ENCODE assay signal across 40 cellular contexts in the genomic region with DNA sequence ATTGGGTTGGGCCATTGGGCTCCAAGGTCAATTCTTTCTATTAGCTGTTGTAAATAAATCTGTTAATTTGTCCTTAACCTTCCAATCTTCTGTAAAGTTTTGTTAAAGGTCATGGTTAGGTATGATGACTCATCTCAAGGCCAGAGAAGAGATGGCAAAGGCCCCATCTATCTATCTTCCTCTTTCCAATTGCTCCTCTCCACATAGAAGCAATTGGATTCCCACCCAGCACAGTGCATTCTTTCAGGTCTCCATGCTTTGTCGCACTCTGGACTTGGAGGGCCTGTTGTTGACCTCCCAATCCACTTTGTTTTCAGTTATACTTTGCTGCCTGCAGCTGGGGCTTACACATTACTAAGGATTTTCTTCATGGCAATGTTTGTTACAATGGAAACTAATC.
"Had no signal": no experiment of that assay in that cellular context is flagged by ENCODE, and none has a peak within 500 bp of the region (broad histone marks: within the 10 kb centered on the region; RNA-seq: fewer than 3 reads in every experiment).

No MANE protein-coding gene starts in this region.

- H3K4me1 ChIP-seq: ascending aorta had no signal

- DNase-seq: activated CD4-positive, alpha-beta memory T cell treated with anti-CD3 and anti-CD28 coated beads, Interleukin-2, amount 10 ng/mL, durations not matched to agents 7 days and 5 days; activated CD4-positive, alpha-beta T cell treated with anti-CD3 and anti-CD28 coated beads for 1 hour; activated CD4-positive, alpha-beta T cell treated with anti-CD3 and anti-CD28 coated beads for 36 hours; activated CD4-positive, alpha-beta T cell treated with anti-CD3 and anti-CD28 coated beads for 48 hours; activated CD4-positive, alpha-beta T cell treated with anti-CD3 and anti-CD28 coated beads, Interleukin-2, amount 10 ng/mL, durations not matched to agents 7 days and 5 days; activated CD4-positive, alpha-beta T cell treated with anti-CD3 and anti-CD28 coated beads, Interleukin-2, amount 50 U/mL, for 48 hours; activated CD4-positive, CD25-positive, alpha-beta regulatory T cell; activated CD8-positive, alpha-beta memory T cell treated with anti-CD3 and anti-CD28 coated beads for 24 hours; activated CD8-positive, alpha-beta memory T cell treated with anti-CD3 and anti-CD28 coated beads, Interleukin-2, amount 10 ng/mL, durations not matched to agents 7 days and 5 days; activated CD8-positive, alpha-beta memory T cell treated with anti-CD3 and anti-CD28 coated beads, Interleukin-2, amount 50 U/mL, for 48 hours; activated CD8-positive, alpha-beta T cell treated with anti-CD3 and anti-CD28 coated beads, Interleukin-2, amount 10 ng/mL, durations not matched to agents 7 days and 5 days; activated effector memory CD4-positive, alpha-beta T cell treated with Interleukin-2 at 50 U/mL for 16 hours; activated gamma-delta T cell; activated naive CD4-positive, alpha-beta T cell treated with anti-CD3 and anti-CD28 coated beads, Interleukin-2, amount 10 ng/mL, durations not matched to agents 7 days and 5 days; activated naive CD4-positive, alpha-beta T cell treated with Interleukin-2 at 50 U/mL for 16 hours; activated naive CD8-positive, alpha-beta T cell treated with anti-CD3 and anti-CD28 coated beads, Interleukin-2, amount 10 ng/mL, durations not matched to agents 7 days and 5 days; activated naive CD8-positive, alpha-beta T cell treated with anti-CD3 and anti-CD28 coated beads, Interleukin-2, amount 50 U/mL, for 24 hours; activated T-cell treated with anti-CD3 and anti-CD28 coated beads, Interleukin-2, amount 50 U/mL, for 24 hours; activated T-cell treated with anti-CD3 and anti-CD28 coated beads, Interleukin-2, amount 50 U/mL, for 48 hours; amygdala; anterior cingulate cortex; caudate nucleus; cerebellar nuclear complex; T-helper 1 cell; T-helper 2 cell; T-helper 9 cell had no signal

- H3K27me3 Mint-ChIP-seq: activated naive CD4-positive, alpha-beta T cell treated with anti-CD3 and anti-CD28 coated beads, Interleukin-2, amount 10 ng/mL, durations not matched to agents 7 days and 5 days; brain had no signal

- H3K9me3 Mint-ChIP-seq: activated CD4-positive, alpha-beta memory T cell treated with anti-CD3 and anti-CD28 coated beads, Interleukin-2, amount 10 ng/mL, durations not matched to agents 7 days and 5 days; activated CD4-positive, alpha-beta T cell treated with anti-CD3 and anti-CD28 coated beads, Interleukin-2, amount 10 ng/mL, durations not matched to agents 7 days and 5 days; activated naive CD4-positive, alpha-beta T cell treated with anti-CD3 and anti-CD28 coated beads, Interleukin-2, amount 10 ng/mL, durations not matched to agents 7 days and 5 days; activated naive CD4-positive, alpha-beta T cell treated with anti-CD3 and anti-CD28 coated beads, Interleukin-2, amount 50 U/mL, for 24 hours; activated naive CD8-positive, alpha-beta T cell treated with anti-CD3 and anti-CD28 coated beads, Interleukin-2, amount 10 ng/mL, durations not matched to agents 7 days and 5 days; activated naive CD8-positive, alpha-beta T cell treated with anti-CD3 and anti-CD28 coated beads, Interleukin-2, amount 50 U/mL, for 24 hours; activated T-cell treated with anti-CD3 and anti-CD28 coated beads, Interleukin-2, amount 50 U/mL, for 24 hours; activated T-helper 2 cell treated with anti-CD3 and anti-CD28 coated beads, Interferon-gamma antibody, Interleukin-2, Interleukin-4, amounts not matched to agents 10 μg/mL and 5 μg/mL and 100 μg/mL, durations not matched to agents 14 hours and 24 hours and 36 hours; central memory CD8-positive, alpha-beta T cell; T-helper 1 cell treated with Interleukin-12 subunit alpha and Interleukin-12 subunit beta and Interleukin-4 antibody, amounts not matched to agents 30 μg/mL and 1 μg/mL, for 36 hours; T-helper 2 cell treated with Interferon-gamma antibody and Interleukin-4, amounts not matched to agents 5 μg/mL and 100 μg/mL, for 36 hours had no signal

- H3K27ac ChIP-seq: ascending aorta, cardiac muscle cell, VCaP had no signal

- ATAC-seq: activated CD4-positive, alpha-beta T cell treated with anti-CD3 and anti-CD28 coated beads for 36 hours; activated CD4-positive, CD25-positive, alpha-beta regulatory T cell treated with anti-CD3 and anti-CD28 coated beads, Interleukin-2, amount 50 U/mL, for 24 hours; activated CD8-positive, alpha-beta memory T cell treated with anti-CD3 and anti-CD28 coated beads, Interleukin-2, amount 10 ng/mL, durations not matched to agents 7 days and 5 days; activated CD8-positive, alpha-beta T cell treated with anti-CD3 and anti-CD28 coated beads, Interleukin-2, amount 10 ng/mL, durations not matched to agents 7 days and 5 days; activated naive CD8-positive, alpha-beta T cell treated with anti-CD3 and anti-CD28 coated beads, Interleukin-2, amount 50 U/mL, for 24 hours; WTC11 had no signal

- H3K27ac Mint-ChIP-seq: activated CD4-positive, alpha-beta memory T cell treated with anti-CD3 and anti-CD28 coated beads, Interleukin-2, amount 10 ng/mL, durations not matched to agents 7 days and 5 days; activated CD4-positive, alpha-beta T cell treated with anti-CD3 and anti-CD28 coated beads for 36 hours; activated CD4-positive, alpha-beta T cell treated with anti-CD3 and anti-CD28 coated beads, Interleukin-2, amount 10 ng/mL, durations not matched to agents 7 days and 5 days; activated CD8-positive, alpha-beta memory T cell treated with anti-CD3 and anti-CD28 coated beads, Interleukin-2, amount 10 ng/mL, durations not matched to agents 7 days and 5 days; activated CD8-positive, alpha-beta T cell treated with anti-CD3 and anti-CD28 coated beads, Interleukin-2, amount 10 ng/mL, durations not matched to agents 7 days and 5 days; activated naive CD4-positive, alpha-beta T cell treated with anti-CD3 and anti-CD28 coated beads, Interleukin-2, amount 10 ng/mL, durations not matched to agents 7 days and 5 days; activated naive CD4-positive, alpha-beta T cell treated with anti-CD3 and anti-CD28 coated beads, Interleukin-2, amount 50 U/mL, for 24 hours; activated naive CD8-positive, alpha-beta T cell; activated naive CD8-positive, alpha-beta T cell treated with anti-CD3 and anti-CD28 coated beads, Interleukin-2, amount 10 ng/mL, durations not matched to agents 7 days and 5 days; activated naive CD8-positive, alpha-beta T cell treated with anti-CD3 and anti-CD28 coated beads, Interleukin-2, amount 50 U/mL, for 24 hours; activated T-cell treated with anti-CD3 and anti-CD28 coated beads, Interleukin-2, amount 50 U/mL, for 24 hours; activated T-helper 2 cell treated with anti-CD3 and anti-CD28 coated beads, Interferon-gamma antibody, Interleukin-2, Interleukin-4, amounts not matched to agents 10 μg/mL and 5 μg/mL and 100 μg/mL, durations not matched to agents 14 hours and 24 hours and 36 hours; brain; T-helper 1 cell treated with Interleukin-12 subunit alpha and Interleukin-12 subunit beta and Interleukin-4 antibody, amounts not matched to agents 30 μg/mL and 1 μg/mL, for 36 hours; T-helper 2 cell treated with Interferon-gamma antibody and Interleukin-4, amounts not matched to agents 5 μg/mL and 100 μg/mL, for 36 hours; WTC11 had no signal

- H3K36me3 ChIP-seq: ascending aorta, cardiac muscle cell had no signal

- H3K27me3 ChIP-seq: ascending aorta, cardiac muscle cell had no signal

- H3K9me3 ChIP-seq: ascending aorta had no signal

- H3K4me3 Mint-ChIP-seq: activated CD4-positive, alpha-beta memory T cell treated with anti-CD3 and anti-CD28 coated beads, Interleukin-2, amount 10 ng/mL, durations not matched to agents 7 days and 5 days; activated CD4-positive, alpha-beta T cell treated with anti-CD3 and anti-CD28 coated beads for 36 hours; activated CD4-positive, alpha-beta T cell treated with anti-CD3 and anti-CD28 coated beads, Interleukin-2, amount 10 ng/mL, durations not matched to agents 7 days and 5 days; activated CD8-positive, alpha-beta memory T cell treated with anti-CD3 and anti-CD28 coated beads, Interleukin-2, amount 10 ng/mL, durations not matched to agents 7 days and 5 days; activated CD8-positive, alpha-beta T cell treated with anti-CD3 and anti-CD28 coated beads, Interleukin-2, amount 10 ng/mL, durations not matched to agents 7 days and 5 days; activated naive CD4-positive, alpha-beta T cell treated with anti-CD3 and anti-CD28 coated beads, Interleukin-2, amount 10 ng/mL, durations not matched to agents 7 days and 5 days; activated naive CD4-positive, alpha-beta T cell treated with anti-CD3 and anti-CD28 coated beads, Interleukin-2, amount 50 U/mL, for 24 hours; activated naive CD8-positive, alpha-beta T cell; activated naive CD8-positive, alpha-beta T cell treated with anti-CD3 and anti-CD28 coated beads, Interleukin-2, amount 10 ng/mL, durations not matched to agents 7 days and 5 days; activated naive CD8-positive, alpha-beta T cell treated with anti-CD3 and anti-CD28 coated beads, Interleukin-2, amount 50 U/mL, for 24 hours; activated T-cell treated with anti-CD3 and anti-CD28 coated beads, Interleukin-2, amount 50 U/mL, for 24 hours; brain; central memory CD8-positive, alpha-beta T cell; T-helper 1 cell treated with Interleukin-12 subunit alpha and Interleukin-12 subunit beta and Interleukin-4 antibody, amounts not matched to agents 30 μg/mL and 1 μg/mL, for 36 hours; T-helper 2 cell treated with Interferon-gamma antibody and Interleukin-4, amounts not matched to agents 5 μg/mL and 100 μg/mL, for 36 hours; WTC11 had no signal

- H3K36me3 Mint-ChIP-seq: activated CD8-positive, alpha-beta memory T cell treated with anti-CD3 and anti-CD28 coated beads, Interleukin-2, amount 10 ng/mL, durations not matched to agents 7 days and 5 days; activated naive CD4-positive, alpha-beta T cell treated with anti-CD3 and anti-CD28 coated beads, Interleukin-2, amount 10 ng/mL, durations not matched to agents 7 days and 5 days; activated naive CD4-positive, alpha-beta T cell treated with anti-CD3 and anti-CD28 coated beads, Interleukin-2, amount 50 U/mL, for 24 hours; activated naive CD8-positive, alpha-beta T cell; activated naive CD8-positive, alpha-beta T cell treated with anti-CD3 and anti-CD28 coated beads, Interleukin-2, amount 10 ng/mL, durations not matched to agents 7 days and 5 days; brain; WTC11 had no signal

- FAIRE-seq: bronchial epithelial cell, TTC549 had no signal

- H3K4me3 ChIP-seq: ascending aorta, cardiac muscle cell had no signal

- H3K4me1 Mint-ChIP-seq: activated CD4-positive, alpha-beta memory T cell treated with anti-CD3 and anti-CD28 coated beads, Interleukin-2, amount 10 ng/mL, durations not matched to agents 7 days and 5 days; activated CD4-positive, alpha-beta T cell treated with anti-CD3 and anti-CD28 coated beads for 36 hours; activated CD4-positive, alpha-beta T cell treated with anti-CD3 and anti-CD28 coated beads, Interleukin-2, amount 10 ng/mL, durations not matched to agents 7 days and 5 days; activated CD8-positive, alpha-beta memory T cell treated with anti-CD3 and anti-CD28 coated beads, Interleukin-2, amount 10 ng/mL, durations not matched to agents 7 days and 5 days; activated naive CD4-positive, alpha-beta T cell treated with anti-CD3 and anti-CD28 coated beads, Interleukin-2, amount 10 ng/mL, durations not matched to agents 7 days and 5 days; activated naive CD4-positive, alpha-beta T cell treated with anti-CD3 and anti-CD28 coated beads, Interleukin-2, amount 50 U/mL, for 24 hours; activated naive CD8-positive, alpha-beta T cell treated with anti-CD3 and anti-CD28 coated beads, Interleukin-2, amount 10 ng/mL, durations not matched to agents 7 days and 5 days; activated naive CD8-positive, alpha-beta T cell treated with anti-CD3 and anti-CD28 coated beads, Interleukin-2, amount 50 U/mL, for 24 hours; brain; central memory CD8-positive, alpha-beta T cell had no signal
